ENCODE assay signal across 29 cellular contexts in the genomic region with DNA sequence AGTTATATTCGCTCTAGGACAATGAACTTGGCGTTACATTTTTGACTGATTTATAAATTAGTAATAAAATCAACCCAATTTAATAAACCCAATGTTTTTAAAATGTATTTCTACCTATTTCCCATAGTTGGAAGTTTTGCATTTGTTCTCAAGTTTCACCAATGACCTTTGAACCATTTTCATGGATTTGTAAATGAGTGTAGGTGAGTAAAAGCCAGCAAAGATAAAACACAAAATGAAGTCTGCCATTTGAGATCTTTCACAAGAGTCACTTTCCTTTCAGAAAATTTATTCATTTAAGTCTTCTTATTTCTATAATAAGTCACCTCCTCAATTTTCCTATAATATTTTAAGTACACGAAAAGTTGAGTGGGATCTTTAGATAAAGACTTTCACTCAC.
"Had no signal": no experiment of that assay in that cellular context is flagged by ENCODE, and none has a peak within 500 bp of the region (broad histone marks: within the 10 kb centered on the region; RNA-seq: fewer than 3 reads in every experiment).

No MANE protein-coding gene starts in this region.

- H3K27ac ChIP-seq: ascending aorta, brain microvascular endothelial cell, colonic mucosa, epithelial cell of prostate, esophagus squamous epithelium, gastroesophageal sphincter had no signal

- H3K27me3 ChIP-seq: ascending aorta, brain microvascular endothelial cell, colonic mucosa, esophagus squamous epithelium, gastroesophageal sphincter had no signal

- H3K4me1 ChIP-seq: ascending aorta, colonic mucosa, esophagus squamous epithelium, gastroesophageal sphincter had no signal

- FAIRE-seq: bronchial epithelial cell, endometrium, endothelial cell of umbilical vein had no signal

- H3K36me3 ChIP-seq: brain microvascular endothelial cell, colonic mucosa had no signal

- H3K9me3 ChIP-seq: ascending aorta, colonic mucosa, esophagus squamous epithelium, gastroesophageal sphincter had no signal

- H3K4me3 ChIP-seq: ascending aorta, colonic mucosa, esophagus squamous epithelium, gastroesophageal sphincter had no signal

- ATAC-seq: activated CD4-positive, alpha-beta T cell treated with anti-CD3 and anti-CD28 coated beads for 36 hours; activated naive CD4-positive, alpha-beta T cell treated with anti-CD3 and anti-CD28 coated beads, Interleukin-2, amount 50 U/mL, for 72 hours; activated T-cell treated with anti-CD3 and anti-CD28 coated beads, Interleukin-2, amount 50 U/mL, for 72 hours; gastroesophageal sphincter had no signal

- DNase-seq: activated CD4-positive, alpha-beta memory T cell treated with anti-CD3 and anti-CD28 coated beads, Interleukin-2, amount 10 ng/mL, durations not matched to agents 7 days and 5 days; activated CD4-positive, alpha-beta T cell treated with anti-CD3 and anti-CD28 coated beads for 36 hours; activated CD4-positive, alpha-beta T cell treated with anti-CD3 and anti-CD28 coated beads, Interleukin-2, amount 10 ng/mL, durations not matched to agents 24 days and 14 days; activated CD4-positive, alpha-beta T cell treated with anti-CD3 and anti-CD28 coated beads, Interleukin-2, amount 50 U/mL, for 4 hours; activated CD4-positive, CD25-positive, alpha-beta regulatory T cell; activated CD4-positive, CD25-positive, alpha-beta regulatory T cell treated with anti-CD3 and anti-CD28 coated beads, Interleukin-2, amount 50 U/mL, for 72 hours; activated CD8-positive, alpha-beta memory T cell treated with anti-CD3 and anti-CD28 coated beads, Interleukin-2, amount 50 U/mL, for 48 hours; activated gamma-delta T cell; activated naive CD4-positive, alpha-beta T cell; activated naive CD4-positive, alpha-beta T cell treated with anti-CD3 and anti-CD28 coated beads, Interleukin-2, amount 10 ng/mL, durations not matched to agents 7 days and 5 days; activated naive CD8-positive, alpha-beta T cell treated with anti-CD3 and anti-CD28 coated beads, Interleukin-2, amount 10 ng/mL, durations not matched to agents 7 days and 5 days; activated T-cell treated with anti-CD3 and anti-CD28 coated beads for 4 hours; activated T-cell treated with anti-CD3 and anti-CD28 coated beads, Interleukin-2, amount 50 U/mL, for 24 hours; activated T-cell treated with anti-CD3 and anti-CD28 coated beads, Interleukin-2, amount 50 U/mL, for 72 hours; brain microvascular endothelial cell; central memory CD4-positive, alpha-beta T cell; cerebellar nuclear complex; colonic mucosa; effector CD8-positive, alpha-beta T cell; esophagus squamous epithelium; foreskin melanocyte; T-helper 2 cell had no signal
